In genomic region chr1:31310131-31310530, GRCh38 we compare ENCODE assay signal across 25 cellular contexts.
"Had no signal": no experiment of that assay in that cellular context is flagged by ENCODE, and none has a peak within 500 bp of the region (broad histone marks: within the 10 kb centered on the region; RNA-seq: fewer than 3 reads in every experiment).

No MANE protein-coding gene starts in this region.

- H3K9me3 Mint-ChIP-seq: activated CD8-positive, alpha-beta T cell treated with anti-CD3 and anti-CD28 coated beads for 36 hours; activated naive CD4-positive, alpha-beta T cell treated with anti-CD3 and anti-CD28 coated beads for 36 hours; activated T-helper 1 cell treated with anti-CD3 and anti-CD28 coated beads, Interleukin-12 subunit alpha, Interleukin-12 subunit beta, Interleukin-2, Interleukin-4 antibody, amounts not matched to agents 30 ng/mL and 10 ng/mL and 1 ng/mL, durations not matched to agents 14 hours and 24 hours and 36 hours; brain; T-helper 1 cell treated with Interleukin-12 subunit alpha and Interleukin-12 subunit beta and Interleukin-4 antibody, amounts not matched to agents 30 μg/mL and 1 μg/mL, for 36 hours had no signal

- H3K27me3 Mint-ChIP-seq: activated CD8-positive, alpha-beta T cell treated with anti-CD3 and anti-CD28 coated beads for 36 hours; activated naive CD8-positive, alpha-beta T cell; brain had no signal

- H3K27me3 ChIP-seq: Peyer's patch, SJCRH30 had no signal

- H3K27ac Mint-ChIP-seq: activated CD8-positive, alpha-beta T cell treated with anti-CD3 and anti-CD28 coated beads for 36 hours; activated naive CD4-positive, alpha-beta T cell treated with anti-CD3 and anti-CD28 coated beads for 36 hours; activated naive CD8-positive, alpha-beta T cell; activated T-helper 1 cell treated with anti-CD3 and anti-CD28 coated beads, Interleukin-12 subunit alpha, Interleukin-12 subunit beta, Interleukin-2, Interleukin-4 antibody, amounts not matched to agents 30 ng/mL and 10 ng/mL and 1 ng/mL, durations not matched to agents 14 hours and 24 hours and 36 hours; brain; T-helper 1 cell treated with Interleukin-12 subunit alpha and Interleukin-12 subunit beta and Interleukin-4 antibody, amounts not matched to agents 30 μg/mL and 1 μg/mL, for 36 hours had no signal

- H3K4me1 ChIP-seq: Peyer's patch, SJCRH30 had no signal

- H3K4me3 ChIP-seq: K562, Peyer's patch, SJCRH30 had no signal

- DNase-seq: activated CD4-positive, alpha-beta T cell treated with anti-CD3 and anti-CD28 coated beads for 4 hours; activated CD8-positive, alpha-beta memory T cell treated with anti-CD3 and anti-CD28 coated beads, Interleukin-2, amount 50 U/mL, for 4 hours; activated CD8-positive, alpha-beta T cell treated with anti-CD3 and anti-CD28 coated beads for 36 hours; activated effector memory CD4-positive, alpha-beta T cell treated with anti-CD3 and anti-CD28 coated beads, Interleukin-2, amount 50 U/mL, for 16 hours; activated naive CD4-positive, alpha-beta T cell treated with anti-CD3 and anti-CD28 coated beads for 36 hours; amygdala; Karpas-422; MM.1S; NCI-H1105 treated with DMSO at 0.1 percent for 48 hours; NCI-H146; NCI-H187 treated with DMSO at 0.1 percent for 48 hours; NCI-H2171; NCI-H2227 treated with DMSO at 0.1 percent for 48 hours; NCI-H446 treated with DMSO at 0.1 percent for 48 hours; NCI-H526 treated with DMSO at 0.1 percent for 48 hours; Peyer's patch; Right ventricle myocardium superior; SJCRH30 had no signal

- ATAC-seq: activated CD4-positive, CD25-positive, alpha-beta regulatory T cell treated with anti-CD3 and anti-CD28 coated beads, Interleukin-2, amount 50 U/mL, for 24 hours; activated CD8-positive, alpha-beta T cell treated with anti-CD3 and anti-CD28 coated beads for 36 hours; K562 had no signal

- H3K27ac ChIP-seq: Peyer's patch, RWPE1, SJCRH30 had no signal

- H3K9me3 ChIP-seq: Peyer's patch, SJCRH30 had no signal

- H3K4me3 Mint-ChIP-seq: activated CD8-positive, alpha-beta T cell treated with anti-CD3 and anti-CD28 coated beads for 36 hours; activated naive CD4-positive, alpha-beta T cell treated with anti-CD3 and anti-CD28 coated beads for 36 hours; activated naive CD8-positive, alpha-beta T cell; activated T-helper 1 cell treated with anti-CD3 and anti-CD28 coated beads, Interleukin-12 subunit alpha, Interleukin-12 subunit beta, Interleukin-2, Interleukin-4 antibody, amounts not matched to agents 30 ng/mL and 10 ng/mL and 1 ng/mL, durations not matched to agents 14 hours and 24 hours and 36 hours; brain; T-helper 1 cell treated with Interleukin-12 subunit alpha and Interleukin-12 subunit beta and Interleukin-4 antibody, amounts not matched to agents 30 μg/mL and 1 μg/mL, for 36 hours had no signal
